ENCODE assay signal across 24 cellular contexts in genomic region chr11:116211166-116211565, GRCh38.
"Had no signal": no experiment of that assay in that cellular context is flagged by ENCODE, and none has a peak within 500 bp of the region (broad histone marks: within the 10 kb centered on the region; RNA-seq: fewer than 3 reads in every experiment).

No MANE protein-coding gene starts in this region.

- H3K27ac ChIP-seq: epithelial cell of prostate, gastrocnemius medialis, left lung, neutrophil, pancreas, right atrium auricular region, sigmoid colon, stomach, thyroid gland had no signal

- H3K36me3 ChIP-seq: gastrocnemius medialis, left lung, neutrophil, pancreas, right atrium auricular region, sigmoid colon, stomach, thyroid gland had no signal

- H3K27ac Mint-ChIP-seq: dendritic cell treated with granulocyte-macrophage colony-stimulating factor and Interleukin-4, amounts not matched to agents 40 ng/mL and 50 ng/mL, for 4 days; endodermal cell; progenitor cell of endocrine pancreas; stimulated activated effector memory CD8-positive, alpha-beta T cell treated with anti-CD3 and anti-CD28 coated beads, Interleukin-12 subunit alpha, Interleukin-12 subunit beta, amount 100 ng/mL, for 72 hours; type B pancreatic cell had no signal

- H3K4me1 ChIP-seq: gastrocnemius medialis, left lung, pancreas, right atrium auricular region, sigmoid colon, thyroid gland had no signal

- H3K27me3 ChIP-seq: left lung, neutrophil, pancreas, right atrium auricular region, thyroid gland had no signal

- H3K9me3 ChIP-seq: gastrocnemius medialis, left lung, neutrophil, pancreas, right atrium auricular region, sigmoid colon, stomach, thyroid gland had no signal

- H3K36me3 Mint-ChIP-seq: naive thymus-derived CD8-positive, alpha-beta T cell; stimulated activated effector memory CD8-positive, alpha-beta T cell treated with anti-CD3 and anti-CD28 coated beads, Interleukin-12 subunit alpha, Interleukin-12 subunit beta, amount 100 ng/mL, for 72 hours; type B pancreatic cell had no signal

- H3K9me3 Mint-ChIP-seq: dendritic cell treated with granulocyte-macrophage colony-stimulating factor and Interleukin-4, amounts not matched to agents 40 ng/mL and 50 ng/mL, for 4 days; endodermal cell; naive thymus-derived CD8-positive, alpha-beta T cell; stimulated activated effector memory CD8-positive, alpha-beta T cell treated with anti-CD3 and anti-CD28 coated beads, Interleukin-12 subunit alpha, Interleukin-12 subunit beta, amount 100 ng/mL, for 72 hours; type B pancreatic cell had no signal

- H3K4me3 ChIP-seq: gastrocnemius medialis, left lung, pancreas, right atrium auricular region, sigmoid colon, stomach, thyroid gland had no signal

- H3K4me3 Mint-ChIP-seq: dendritic cell treated with granulocyte-macrophage colony-stimulating factor and Interleukin-4, amounts not matched to agents 40 ng/mL and 50 ng/mL, for 4 days; endodermal cell; naive thymus-derived CD8-positive, alpha-beta T cell; stimulated activated effector memory CD8-positive, alpha-beta T cell treated with anti-CD3 and anti-CD28 coated beads, Interleukin-12 subunit alpha, Interleukin-12 subunit beta, amount 100 ng/mL, for 72 hours; type B pancreatic cell had no signal

- DNase-seq: effector CD8-positive, alpha-beta T cell; endodermal cell; foreskin fibroblast; gastrocnemius medialis; head of caudate nucleus; left lung; mesenchymal stem cell; midbrain; naive thymus-derived CD8-positive, alpha-beta T cell; pancreas; sigmoid colon; stimulated activated CD4-positive, alpha-beta T cell treated with anti-CD3 and anti-CD28 coated beads, Interleukin-2, amount 100 ng/mL, for 24 hours; stimulated activated CD4-positive, alpha-beta T cell treated with anti-CD3 and anti-CD28 coated beads, Interleukin-4, amount 100 ng/mL, for 24 hours; stimulated activated naive CD4-positive, alpha-beta T cell treated with Interleukin-2 at 50 U/mL for 16 hours; stomach; thyroid gland had no signal

- ATAC-seq: esophagus mucosa; gastrocnemius medialis; left lung; naive thymus-derived CD8-positive, alpha-beta T cell; pancreas; stimulated activated effector memory CD8-positive, alpha-beta T cell treated with anti-CD3 and anti-CD28 coated beads, Interleukin-12 subunit alpha, Interleukin-12 subunit beta, amount 100 ng/mL, for 72 hours had no signal

- H3K4me1 Mint-ChIP-seq: stimulated activated effector memory CD8-positive, alpha-beta T cell treated with anti-CD3 and anti-CD28 coated beads, Interleukin-12 subunit alpha, Interleukin-12 subunit beta, amount 100 ng/mL, for 72 hours had no signal
